1 cellular context compared by ENCODE assay signal in the genomic region with DNA sequence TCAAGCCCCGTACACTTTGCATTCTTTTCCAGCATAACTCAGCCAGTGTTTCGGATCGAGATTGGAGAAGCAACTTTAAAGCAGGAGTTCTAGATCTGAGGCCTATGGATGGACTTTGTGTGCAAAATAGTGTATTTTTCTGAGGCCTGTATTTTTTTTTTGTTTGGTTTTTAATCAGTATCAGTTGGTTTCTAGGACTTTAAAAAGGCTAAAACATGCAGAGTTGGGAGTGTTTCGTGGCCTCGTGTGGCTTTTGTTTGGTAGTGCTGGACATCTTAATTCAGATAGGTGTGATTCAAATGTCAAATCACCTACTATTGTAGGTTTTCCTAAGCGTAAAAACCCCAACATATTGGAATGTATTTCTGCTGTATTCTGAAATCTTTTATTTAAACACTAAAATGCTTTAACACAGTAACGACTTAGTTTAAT.
TF ChIP-seq lines count a peak whose summit lies in the region.

No MANE protein-coding gene starts in this region.

TF ChIP-seq in K562, 482 proteins besides CTCF, POLR2A, EP300 and RAD21 (continued from another document):
- TF ChIP-seq, protein P1, sequence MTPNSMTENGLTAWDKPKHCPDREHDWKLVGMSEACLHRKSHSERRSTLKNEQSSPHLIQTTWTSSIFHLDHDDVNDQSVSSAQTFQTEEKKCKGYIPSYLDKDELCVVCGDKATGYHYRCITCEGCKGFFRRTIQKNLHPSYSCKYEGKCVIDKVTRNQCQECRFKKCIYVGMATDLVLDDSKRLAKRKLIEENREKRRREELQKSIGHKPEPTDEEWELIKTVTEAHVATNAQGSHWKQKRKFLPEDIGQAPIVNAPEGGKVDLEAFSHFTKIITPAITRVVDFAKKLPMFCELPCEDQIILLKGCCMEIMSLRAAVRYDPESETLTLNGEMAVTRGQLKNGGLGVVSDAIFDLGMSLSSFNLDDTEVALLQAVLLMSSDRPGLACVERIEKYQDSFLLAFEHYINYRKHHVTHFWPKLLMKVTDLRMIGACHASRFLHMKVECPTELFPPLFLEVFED (CRISPR knock-in tag; conservative IDR thresholded peaks at IDR 0.05) = no peak
